In the genomic region with DNA sequence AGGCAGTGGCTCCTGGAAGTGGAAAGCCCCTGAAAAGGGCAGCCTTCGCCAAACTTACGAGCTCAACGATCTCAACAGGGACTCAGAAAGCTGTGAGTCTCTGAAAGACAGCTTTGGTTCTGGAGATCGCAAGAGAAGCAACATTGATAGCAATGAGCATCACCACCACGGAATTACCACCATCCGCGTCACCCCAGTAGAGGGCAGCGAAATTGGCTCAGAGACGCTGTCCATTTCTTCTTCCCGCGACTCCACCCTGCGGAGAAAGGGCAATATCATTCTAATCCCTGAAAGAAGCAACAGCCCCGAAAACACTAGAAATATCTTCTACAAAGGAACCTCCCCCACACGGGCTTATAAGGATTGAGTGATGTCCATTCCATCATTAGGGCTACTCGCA, we compare ENCODE assay signal across 1 cellular context.
TF ChIP-seq lines count a peak whose summit lies in the region.

No MANE protein-coding gene starts in this region.

TF ChIP-seq in K562, 482 proteins besides CTCF, POLR2A, EP300 and RAD21:
- TF ChIP-seq E2F1 (CRISPR knock-in tag; IDR thresholded peaks at IDR 0.05) (no peak), MECOM (CRISPR knock-in tag; IDR thresholded peaks at IDR 0.05) (no peak), RBM39 (optimal IDR thresholded peaks at IDR 0.05; ENCODE audit: low read depth, low read length) (no peak), FOXM1 (IDR thresholded peaks at IDR 0.05; ENCODE audit: low read depth) (no peak), FOXM1 (CRISPR knock-in tag; IDR thresholded peaks at IDR 0.05; ENCODE audit: low read depth) (no peak), RBM17 (IDR thresholded peaks at IDR 0.05; ENCODE audit: borderline replicate concordance, low read depth, low read length) (no peak), ZBTB26 (CRISPR knock-in tag; IDR thresholded peaks at IDR 0.05) (no peak), FOXJ2 (tag; IDR thresholded peaks at IDR 0.05) (no peak), CBX1 (IDR thresholded peaks at IDR 0.05; ENCODE audit: low read depth) (no peak), GATA2 (CRISPR knock-in tag; IDR thresholded peaks at IDR 0.05) (no peak), CAMTA2 (CRISPR knock-in tag; conservative IDR thresholded peaks at IDR 0.05) (no peak), ZNF124 (CRISPR knock-in tag; IDR thresholded peaks at IDR 0.05) (no peak), ZNF75A (CRISPR knock-in tag; IDR thresholded peaks at IDR 0.05) (no peak), ZNF436 (CRISPR knock-in tag; IDR thresholded peaks at IDR 0.05) (no peak)
